Comparison of ENCODE assay signal across 33 cellular contexts in genomic region chrX:115936008-115936407, GRCh38.
DNase-seq lines count a peak whose midpoint lies in the region; ATAC-seq, FAIRE-seq and TF ChIP-seq lines count a peak whose summit lies in the region.
"Had no signal": no experiment of that assay in that cellular context is flagged by ENCODE, and none has a peak within 500 bp of the region (broad histone marks: within the 10 kb centered on the region; RNA-seq: fewer than 3 reads in every experiment).

No MANE protein-coding gene starts in this region.

- H2BK15ac ChIP-seq in H1 (ENCODE audit: low read length) = no peak overlapping the region

- H2BK12ac ChIP-seq in H1 (ENCODE audit: low read depth, low read length) = no peak overlapping the region

- CTCF ChIA-PET in H1 (lab: Charles Lee; ENCODE audit: partially characterized antibody) = interaction anchor here (1.0 kb wide), 1 partner anchor 21 kb away, joined by 3 read pairs; no protein-coding TSS in a partner anchor
- CTCF ChIA-PET in activated CD4-positive, alpha-beta T cell treated with anti-CD3 and anti-CD28 coated beads for 36 hours (lab: Charles Lee) = no interaction called here

- TF ChIP-seq RAD21 in H1 (IDR thresholded peaks at IDR 0.05 in 1 of 2, conservative IDR thresholded peaks at IDR 0.05 in 1 of 2; ENCODE audit: low read depth in 2 of 2, low read length in 2 of 2) = no peak

- DNase-seq in GM23338 (ENCODE audit: low spot score) = peak; percentile 19
- no peak for DNase-seq in H1 (ENCODE audit: low read depth in 1 of 2, low spot score in 2 of 2)
- DNase-seq in NCI-H2227 (lab: John Stamatoyannopoulos, UW; ENCODE audit: unreplicated experiment) = no peak
- no peak for DNase-seq in activated CD4-positive, alpha-beta T cell treated with anti-CD3 and anti-CD28 coated beads for 36 hours
- DNase-seq: 8988T; ACHN; AML-193; BE2C; C1 segment of cervical spinal cord; Caco-2; Calu3; CD4-positive, alpha-beta memory T cell; CD4-positive, alpha-beta T cell; CD4-positive, CD25-positive, alpha-beta regulatory T cell; CD8-positive, alpha-beta memory T cell; CD8-positive, alpha-beta T cell; COR-L47; DMS 273 treated with DMSO at 0.1 percent for 48 hours; DMS153; DMS53; DMS79; DMS79 treated with DMSO at 0.1 percent for 48 hours; DND-41; EL had no signal

- H2BK5ac ChIP-seq in H1 (ENCODE audit: low read depth, low read length) = no peak overlapping the region

- H3K27me3 Mint-ChIP-seq in GM23338 (ENCODE audit: insufficient read depth, low read depth, poor library complexity) = peaks cover 1% of the 10 kb centered on the region
- H3K27me3 Mint-ChIP-seq in activated CD4-positive, alpha-beta T cell treated with anti-CD3 and anti-CD28 coated beads for 36 hours = no peaks in the 10 kb centered on the region
- H3K27me3 Mint-ChIP-seq: B cell; CD4-positive, alpha-beta memory T cell; CD4-positive, alpha-beta T cell; CD4-positive, CD25-positive, alpha-beta regulatory T cell; CD8-positive, alpha-beta memory T cell had no signal

- H3K18ac ChIP-seq in H1 (ENCODE audit: extremely low read depth, low read length) = no peak overlapping the region; the same call in 1 of the 2 replicates

- no peak overlapping the region for H3K23ac ChIP-seq in H1 (ENCODE audit: insufficient read length)

- no peak overlapping the region for H3K27ac Mint-ChIP-seq in GM23338
- H3K27ac Mint-ChIP-seq in activated CD4-positive, alpha-beta T cell treated with anti-CD3 and anti-CD28 coated beads for 36 hours = no peak overlapping the region
- H3K27ac Mint-ChIP-seq: B cell; CD14-positive monocyte; CD4-positive, alpha-beta memory T cell; CD4-positive, alpha-beta T cell; CD4-positive, CD25-positive, alpha-beta regulatory T cell; CD8-positive, alpha-beta memory T cell; CD8-positive, alpha-beta T cell had no signal

- H3K14ac ChIP-seq in H1 (ENCODE audit: insufficient read length) = no peak overlapping the region

- H3K4me2 ChIP-seq in GM23338 (peak overlapping the region; percentile 41), H1 (ENCODE audit: insufficient read depth in 1 of 2, low read depth in 2 of 2, low read length in 2 of 2) (peak overlapping the region in 1 of 2 experiments; percentile 45; a peak in 3 of 4 replicates)
- H3K4me2 ChIP-seq: A549; BLaER1; BLaER1 treated with 17β-estradiol and CSF1 and Interleukin-3, amounts not matched to agents 10 nM and 100 nM had no signal

- no peaks in the 10 kb centered on the region for H3F3A ChIP-seq in GM23338 (replicated peaks; ENCODE audit: low read depth)

- POLR2A ChIA-PET in H1 (lab: Charles Lee; ENCODE audit: partially characterized antibody) = no interaction called here
- POLR2A ChIA-PET in activated CD4-positive, alpha-beta T cell treated with anti-CD3 and anti-CD28 coated beads for 36 hours (lab: Charles Lee) = no interaction called here

- no peaks in the 10 kb centered on the region for H3K9me2 ChIP-seq in GM23338 (ENCODE audit: insufficient read depth)

- no peak for TF ChIP-seq POLR2A in H1 (IDR thresholded peaks at IDR 0.05; ENCODE audit: control extremely low read depth in 1 of 2, low read depth in 2 of 2, low read length in 2 of 2)

- H4K20me1 ChIP-seq in GM23338 (replicated peaks; ENCODE audit: insufficient read depth) (peaks cover 3% of the 10 kb centered on the region; the same call in 1 of the 2 replicates), H1 (replicated peaks in 1 of 2; ENCODE audit: control insufficient read depth in 1 of 2, insufficient read depth in 2 of 2, low read length in 2 of 2) (peaks cover 0 to 3% of the 10 kb centered on the region in 2 experiments)
- H4K20me1 ChIP-seq: BLaER1; BLaER1 treated with 17β-estradiol and CSF1 and Interleukin-3, amounts not matched to agents 10 nM and 100 nM had no signal

- H3K4ac ChIP-seq in H1 (replicated peaks; ENCODE audit: insufficient read length, low read depth, low read length) = no peak overlapping the region

- no peak overlapping the region for H2AFZ ChIP-seq in GM23338
- no peak overlapping the region for H2AFZ ChIP-seq in H1 (ENCODE audit: low read length)

- no peak overlapping the region for H3K9ac ChIP-seq in H1 (replicated peaks in 1 of 4; ENCODE audit: extremely low read depth in 1 of 4, low read depth in 3 of 4, low read length in 3 of 4)
- H3K9ac ChIP-seq: BLaER1; BLaER1 treated with 17β-estradiol and CSF1 and Interleukin-3, amounts not matched to agents 10 nM and 100 nM had no signal

- no peak overlapping the region for H2AK5ac ChIP-seq in H1 (ENCODE audit: low read depth, low read length)

- H3K4me1 ChIP-seq in GM23338 (ENCODE audit: insufficient read depth) = peaks cover 10% of the 10 kb centered on the region
- H3K4me1 ChIP-seq in H1 (replicated peaks in 1 of 4; ENCODE audit: control insufficient read depth in 3 of 4, insufficient read depth in 4 of 4, low read length in 3 of 4) = peaks cover 0 to 6% (median 3%) of the 10 kb centered on the region in 4 experiments; a peak in 2 of 7 replicates
- H3K4me1 ChIP-seq: A549, BE2C, Caco-2 had no signal

- H3K9me3 ChIP-seq in H1 (ENCODE audit: insufficient read depth in 2 of 2, low read depth in 1 of 2, low read length in 1 of 2) = peaks cover 0 to 5% of the 10 kb centered on the region in 2 experiments; a peak in 1 of 4 replicates
- H3K9me3 ChIP-seq: BE2C, Caco-2 had no signal

- TF ChIP-seq CTCF in GM23338 (conservative IDR thresholded peaks at IDR 0.05; ENCODE audit: low read depth in 2 of 2) (no peak), H1 (IDR thresholded peaks at IDR 0.05; ENCODE audit: control extremely low read depth in 1 of 3, insufficient read depth in 1 of 3, low read depth in 1 of 3, low read length in 3 of 3) (no peak)

- intact Hi-C loops in activated CD4-positive, alpha-beta T cell treated with anti-CD3 and anti-CD28 coated beads for 36 hours (cut with DNase I, micrococcal nuclease) = no loop called here

- H3K27ac ChIP-seq in GM23338 (ENCODE audit: low read depth) = no peak overlapping the region
- no peak overlapping the region for H3K27ac ChIP-seq in H1 (ENCODE audit: low read depth, low read length)
- H3K27ac ChIP-seq: 22Rv1; A549; BLaER1; BLaER1 treated with 17β-estradiol and CSF1 and Interleukin-3, amounts not matched to agents 10 nM and 100 nM; C4-2B had no signal

- H4K91ac ChIP-seq in H1 (replicated peaks; ENCODE audit: insufficient read length, low read length) = no peak overlapping the region

- no peaks in the 10 kb centered on the region for H3K79me1 ChIP-seq in H1 (ENCODE audit: low read depth, low read length)

- H4K5ac ChIP-seq in H1 (ENCODE audit: insufficient read length, low read depth, low read length) = no peak overlapping the region

- H3K4me3 Mint-ChIP-seq in GM23338 = no peak overlapping the region
- H3K4me3 Mint-ChIP-seq in activated CD4-positive, alpha-beta T cell treated with anti-CD3 and anti-CD28 coated beads for 36 hours = no peak overlapping the region
- H3K4me3 Mint-ChIP-seq: B cell; CD14-positive monocyte; CD4-positive, alpha-beta memory T cell; CD4-positive, alpha-beta T cell; CD4-positive, CD25-positive, alpha-beta regulatory T cell; CD8-positive, alpha-beta memory T cell; CD8-positive, alpha-beta T cell had no signal

- peaks cover 40% of the 10 kb centered on the region for H3K79me2 ChIP-seq in GM23338 (replicated peaks; ENCODE audit: insufficient read depth)
- peaks cover 0 to 19% of the 10 kb centered on the region in 2 experiments; a peak in 2 of 4 replicates for H3K79me2 ChIP-seq in H1 (ENCODE audit: control insufficient read depth in 1 of 2, insufficient read depth in 2 of 2, low read length in 2 of 2)

- peaks cover 22% of the 10 kb centered on the region for H3K9me3 Mint-ChIP-seq in GM23338
- no peaks in the 10 kb centered on the region for H3K9me3 Mint-ChIP-seq in activated CD4-positive, alpha-beta T cell treated with anti-CD3 and anti-CD28 coated beads for 36 hours (ENCODE audit: low read depth)
- H3K9me3 Mint-ChIP-seq: CD4-positive, alpha-beta T cell; CD8-positive, alpha-beta T cell had no signal

- peaks cover 29% of the 10 kb centered on the region for H3K4me1 Mint-ChIP-seq in GM23338
- H3K4me1 Mint-ChIP-seq in activated CD4-positive, alpha-beta T cell treated with anti-CD3 and anti-CD28 coated beads for 36 hours = no peaks in the 10 kb centered on the region

- H3K27me3 ChIP-seq in GM23338 (ENCODE audit: insufficient read depth) (no peaks in the 10 kb centered on the region), H1 (replicated peaks in 1 of 4; ENCODE audit: control insufficient read depth in 3 of 4, extremely low read depth in 1 of 4, insufficient read depth in 3 of 4, low read length in 3 of 4) (no peaks in the 10 kb centered on the region)
- H3K27me3 ChIP-seq: BE2C had no signal

- no peak for TF ChIP-seq EP300 in H1 (IDR thresholded peaks at IDR 0.05; ENCODE audit: borderline replicate concordance in 1 of 2, low read depth in 2 of 2, low read length in 2 of 2)

- H2BK120ac ChIP-seq in H1 (replicated peaks; ENCODE audit: low read depth, low read length) = no peak overlapping the region

- H3K23me2 ChIP-seq in H1 (ENCODE audit: low read depth, low read length) = no peaks in the 10 kb centered on the region

- WGBS in H1 (ENCODE audit: extremely low coverage in 1 of 2, insufficient coverage in 1 of 2, insufficient read length in 1 of 2, insufficient replicate concordance in 2 of 2, low coverage in 1 of 2, low lambda C conversion rate in 2 of 2, missing lambda C conversion rate in 1 of 2), 2 experiments = 74% methylated on average over 5 of the region's 5 CpGs; no CpG with 5 or more reads in 1 of the 2 experiments

- H3K4me3 ChIP-seq in GM23338 (0 out of 2 replicates have a peak overlapping the region, but pooled peaks have one; percentile 14), H1 (ENCODE audit: extremely low read depth in 1 of 4, insufficient read depth in 2 of 4, low read depth in 3 of 4, low read length in 4 of 4) (no peak overlapping the region)
- H3K4me3 ChIP-seq: A549; BLaER1; BLaER1 treated with 17β-estradiol and CSF1 and Interleukin-3, amounts not matched to agents 10 nM and 100 nM had no signal

- FAIRE-seq in H1 (lab: Jason Lieb, UNC) = peak; percentile 81
- FAIRE-seq: A204.1, A549, D721Med had no signal

- no peak overlapping the region for H2BK20ac ChIP-seq in H1 (ENCODE audit: low read length)

- peaks cover 68% of the 10 kb centered on the region for H3K36me3 Mint-ChIP-seq in GM23338 (ENCODE audit: low read depth)
- no peaks in the 10 kb centered on the region for H3K36me3 Mint-ChIP-seq in activated CD4-positive, alpha-beta T cell treated with anti-CD3 and anti-CD28 coated beads for 36 hours (ENCODE audit: low read depth)
- H3K36me3 Mint-ChIP-seq: CD4-positive, alpha-beta memory T cell; CD4-positive, CD25-positive, alpha-beta regulatory T cell; CD8-positive, alpha-beta memory T cell; CD8-positive, alpha-beta T cell had no signal

- H3K36me3 ChIP-seq in GM23338 (ENCODE audit: insufficient read depth) (no peaks in the 10 kb centered on the region), H1 (ENCODE audit: control insufficient read depth in 2 of 4, insufficient read depth in 4 of 4, low read length in 3 of 4) (peaks cover 0 to 17% (median 6%) of the 10 kb centered on the region in 4 experiments; a peak in 3 of 8 replicates)
- H3K36me3 ChIP-seq: BE2C; BLaER1; BLaER1 treated with 17β-estradiol and CSF1 and Interleukin-3, amounts not matched to agents 10 nM and 100 nM had no signal

- ATAC-seq in GM23338 = peak; percentile 70
- ATAC-seq in activated CD4-positive, alpha-beta T cell treated with anti-CD3 and anti-CD28 coated beads for 36 hours = no peak
- ATAC-seq: A549; CD8-positive, alpha-beta T cell had no signal

- no peak overlapping the region for H3K56ac ChIP-seq in H1 (replicated peaks; ENCODE audit: insufficient read length, low read depth, low read length)

- no peak overlapping the region for H4K8ac ChIP-seq in H1 (ENCODE audit: extremely low read depth, insufficient read depth, low read length)
